14 cellular contexts compared by ENCODE assay signal in genomic region chr2:63888053-63888452, GRCh38. TPM values are rescaled to one million over a fixed set of nuclear protein-coding genes. Genes with fewer than 3 reads are reported as not detected.
DNase-seq lines count a peak whose midpoint lies in the region; ATAC-seq, FAIRE-seq and TF ChIP-seq lines count a peak whose summit lies in the region.
"Had no signal": no experiment of that assay in that cellular context is flagged by ENCODE, and none has a peak within 500 bp of the region (broad histone marks: within the 10 kb centered on the region; RNA-seq: fewer than 3 reads in every experiment).

No MANE protein-coding gene starts in this region.

- H3K9me3 Mint-ChIP-seq in activated CD8-positive, alpha-beta T cell treated with anti-CD3 and anti-CD28 coated beads, Interleukin-2, amount 10 ng/mL, durations not matched to agents 7 days and 5 days (ENCODE audit: insufficient read depth) = no peaks in the 10 kb centered on the region
- no peaks in the 10 kb centered on the region for H3K9me3 Mint-ChIP-seq in activated CD8-positive, alpha-beta T cell treated with anti-CD3 and anti-CD28 coated beads for 36 hours
- no peaks in the 10 kb centered on the region for H3K9me3 Mint-ChIP-seq in CD4-positive, CD25-positive, alpha-beta regulatory T cell
- H3K9me3 Mint-ChIP-seq in astrocyte (ENCODE audit: unreplicated experiment) (no peaks in the 10 kb centered on the region), mesothelial cell of epicardium (no peaks in the 10 kb centered on the region)
- H3K9me3 Mint-ChIP-seq: HFFc6 had no signal

- no peak overlapping the region for H3K4me3 Mint-ChIP-seq in activated CD8-positive, alpha-beta T cell treated with anti-CD3 and anti-CD28 coated beads, Interleukin-2, amount 10 ng/mL, durations not matched to agents 7 days and 5 days
- H3K4me3 Mint-ChIP-seq in activated CD8-positive, alpha-beta T cell treated with anti-CD3 and anti-CD28 coated beads for 36 hours = no peak overlapping the region
- H3K4me3 Mint-ChIP-seq in CD4-positive, CD25-positive, alpha-beta regulatory T cell = no peak overlapping the region
- H3K4me3 Mint-ChIP-seq in astrocyte (ENCODE audit: unreplicated experiment) = no peak overlapping the region
- H3K4me3 Mint-ChIP-seq in mesothelial cell of epicardium = no peak overlapping the region
- H3K4me3 Mint-ChIP-seq: HFFc6 had no signal

- CTCF ChIA-PET in activated CD8-positive, alpha-beta T cell treated with anti-CD3 and anti-CD28 coated beads, Interleukin-2, amount 10 ng/mL, durations not matched to agents 7 days and 5 days (lab: Charles Lee) = interaction anchor here (1.1 kb wide), 1 partner anchor 26 kb away, joined by 3 read pairs; no protein-coding TSS in a partner anchor
- CTCF ChIA-PET in activated CD8-positive, alpha-beta T cell treated with anti-CD3 and anti-CD28 coated beads for 36 hours (lab: Charles Lee) = interaction anchor here (0.7 to 1.1 kb wide), 2 partner anchors 9 to 24 kb away, joined by 3 read pairs; no protein-coding TSS in a partner anchor

- H3K9ac ChIP-seq in astrocyte (ENCODE audit: low read length) = no peak overlapping the region
- H3K9ac ChIP-seq: BLaER1 treated with 17β-estradiol and CSF1 and Interleukin-3, amounts not matched to agents 10 nM and 100 nM; GM23248 had no signal

- POLR2A ChIA-PET in activated CD8-positive, alpha-beta T cell treated with anti-CD3 and anti-CD28 coated beads, Interleukin-2, amount 10 ng/mL, durations not matched to agents 7 days and 5 days (lab: Charles Lee) = no interaction called here
- POLR2A ChIA-PET in activated CD8-positive, alpha-beta T cell treated with anti-CD3 and anti-CD28 coated beads for 36 hours (lab: Charles Lee) = no interaction called here

- TF ChIP-seq CTCF in activated CD8-positive, alpha-beta T cell treated with anti-CD3 and anti-CD28 coated beads for 36 hours (IDR thresholded peaks at IDR 0.05) = no peak
- TF ChIP-seq CTCF in astrocyte (IDR thresholded peaks at IDR 0.05; ENCODE audit: insufficient read depth, low read depth, low read length) = no peak
- TF ChIP-seq CTCF in mesothelial cell of epicardium (IDR thresholded peaks at IDR 0.05; ENCODE audit: unreplicated experiment) = no peak

- FAIRE-seq in astrocyte (lab: Jason Lieb, UNC) = no peak
- FAIRE-seq: GM12878 had no signal

- peaks cover 12% of the 10 kb centered on the region for H4K20me1 ChIP-seq in astrocyte (ENCODE audit: insufficient read depth, low read length)

- H3K4me3 ChIP-seq in CD4-positive, CD25-positive, alpha-beta regulatory T cell (ENCODE audit: low read depth, low read length) = no peak overlapping the region
- no peak overlapping the region for H3K4me3 ChIP-seq in astrocyte (ENCODE audit: insufficient read depth, low read depth, low read length)
- H3K4me3 ChIP-seq: BLaER1 treated with 17β-estradiol and CSF1 and Interleukin-3, amounts not matched to agents 10 nM and 100 nM; GM12878; GM23248 had no signal

- intact Hi-C loops in activated CD8-positive, alpha-beta T cell treated with anti-CD3 and anti-CD28 coated beads for 36 hours (cut with micrococcal nuclease) = loop anchor here (5.0 kb wide), 1 partner anchor 191 kb away; no protein-coding TSS in a partner anchor

- H3K9me3 ChIP-seq in CD4-positive, CD25-positive, alpha-beta regulatory T cell (ENCODE audit: control insufficient read depth in 2 of 2, low read length in 2 of 2) = no peaks in the 10 kb centered on the region
- H3K9me3 ChIP-seq in astrocyte (ENCODE audit: insufficient read depth, low read depth, low read length) = no peaks in the 10 kb centered on the region
- H3K9me3 ChIP-seq: BLaER1 treated with 17β-estradiol and CSF1 and Interleukin-3, amounts not matched to agents 10 nM and 100 nM had no signal

- peaks cover 60% of the 10 kb centered on the region for H3K36me3 Mint-ChIP-seq in activated CD8-positive, alpha-beta T cell treated with anti-CD3 and anti-CD28 coated beads, Interleukin-2, amount 10 ng/mL, durations not matched to agents 7 days and 5 days (ENCODE audit: low read depth)
- H3K36me3 Mint-ChIP-seq in activated CD8-positive, alpha-beta T cell treated with anti-CD3 and anti-CD28 coated beads for 36 hours (ENCODE audit: low read depth) = peaks cover 39% of the 10 kb centered on the region
- peaks cover 39% of the 10 kb centered on the region for H3K36me3 Mint-ChIP-seq in CD4-positive, CD25-positive, alpha-beta regulatory T cell
- H3K36me3 Mint-ChIP-seq in astrocyte (ENCODE audit: low read depth, unreplicated experiment) (peaks cover 19% of the 10 kb centered on the region), mesothelial cell of epicardium (peaks cover 33% of the 10 kb centered on the region)

- H3K4me1 ChIP-seq in CD4-positive, CD25-positive, alpha-beta regulatory T cell (ENCODE audit: control insufficient read depth, insufficient read depth, low read length, poor library complexity, severe bottlenecking) = no peaks in the 10 kb centered on the region
- H3K4me1 ChIP-seq in astrocyte (ENCODE audit: insufficient read depth, low read length) = no peaks in the 10 kb centered on the region
- H3K4me1 ChIP-seq: BLaER1 treated with 17β-estradiol and CSF1 and Interleukin-3, amounts not matched to agents 10 nM and 100 nM had no signal

- no peaks in the 10 kb centered on the region for H3K27me3 Mint-ChIP-seq in activated CD8-positive, alpha-beta T cell treated with anti-CD3 and anti-CD28 coated beads, Interleukin-2, amount 10 ng/mL, durations not matched to agents 7 days and 5 days (ENCODE audit: low read depth)
- H3K27me3 Mint-ChIP-seq in activated CD8-positive, alpha-beta T cell treated with anti-CD3 and anti-CD28 coated beads for 36 hours = no peaks in the 10 kb centered on the region
- no peaks in the 10 kb centered on the region for H3K27me3 Mint-ChIP-seq in CD4-positive, CD25-positive, alpha-beta regulatory T cell
- H3K27me3 Mint-ChIP-seq in astrocyte (ENCODE audit: low read depth, unreplicated experiment) = no peaks in the 10 kb centered on the region
- H3K27me3 Mint-ChIP-seq in mesothelial cell of epicardium (ENCODE audit: low read depth) = no peaks in the 10 kb centered on the region

- H3K27ac Mint-ChIP-seq in activated CD8-positive, alpha-beta T cell treated with anti-CD3 and anti-CD28 coated beads, Interleukin-2, amount 10 ng/mL, durations not matched to agents 7 days and 5 days = peak overlapping the region; percentile 4
- no peak overlapping the region for H3K27ac Mint-ChIP-seq in activated CD8-positive, alpha-beta T cell treated with anti-CD3 and anti-CD28 coated beads for 36 hours
- H3K27ac Mint-ChIP-seq in CD4-positive, CD25-positive, alpha-beta regulatory T cell = peak overlapping the region; percentile 40 to 53 (median 41)
- H3K27ac Mint-ChIP-seq in astrocyte (ENCODE audit: unreplicated experiment) (peak overlapping the region; percentile 26), mesothelial cell of epicardium (peak overlapping the region; percentile 59)

- H2AFZ ChIP-seq in astrocyte (ENCODE audit: low read depth, low read length) = no peak overlapping the region
- H2AFZ ChIP-seq: GM23248 had no signal

- H3K27ac ChIP-seq in CD4-positive, CD25-positive, alpha-beta regulatory T cell (ENCODE audit: insufficient read depth, low read length, poor library complexity, severe bottlenecking) = peak overlapping the region; percentile 17
- H3K27ac ChIP-seq in astrocyte (ENCODE audit: low read depth, low read length) = no peak overlapping the region
- H3K27ac ChIP-seq: BLaER1 treated with 17β-estradiol and CSF1 and Interleukin-3, amounts not matched to agents 10 nM and 100 nM; GM23248 had no signal

- no peak for DNase-seq in activated CD8-positive, alpha-beta T cell treated with anti-CD3 and anti-CD28 coated beads, Interleukin-2, amount 10 ng/mL, durations not matched to agents 7 days and 5 days
- no peak for DNase-seq in activated CD8-positive, alpha-beta T cell treated with anti-CD3 and anti-CD28 coated beads for 36 hours
- no peak for DNase-seq in CD4-positive, CD25-positive, alpha-beta regulatory T cell
- no peak for DNase-seq in astrocyte (ENCODE audit: low read depth)
- DNase-seq in mesothelial cell of epicardium (ENCODE audit: low spot score in 2 of 2, unreplicated experiment in 2 of 2) = no peak
- DNase-seq in NCI-H1930 (lab: John Stamatoyannopoulos, UW) = no peak
- no peak for DNase-seq in hippocampal formation (lab: John Stamatoyannopoulos, UW)
- no peak for DNase-seq in GF-D8 (lab: John Stamatoyannopoulos, UW)
- DNase-seq: NCI-H1048, NCI-H226 had no signal

- no peak for ATAC-seq in activated CD8-positive, alpha-beta T cell treated with anti-CD3 and anti-CD28 coated beads, Interleukin-2, amount 10 ng/mL, durations not matched to agents 7 days and 5 days
- no peak for ATAC-seq in activated CD8-positive, alpha-beta T cell treated with anti-CD3 and anti-CD28 coated beads for 36 hours
- no peak for ATAC-seq in CD4-positive, CD25-positive, alpha-beta regulatory T cell (ENCODE audit: low read depth in 2 of 2)

- H3K4me1 Mint-ChIP-seq in activated CD8-positive, alpha-beta T cell treated with anti-CD3 and anti-CD28 coated beads, Interleukin-2, amount 10 ng/mL, durations not matched to agents 7 days and 5 days (ENCODE audit: low read depth) = no peaks in the 10 kb centered on the region
- peaks cover 14% of the 10 kb centered on the region for H3K4me1 Mint-ChIP-seq in activated CD8-positive, alpha-beta T cell treated with anti-CD3 and anti-CD28 coated beads for 36 hours (ENCODE audit: low read depth)
- peaks cover 11 to 18% (median 15%) of the 10 kb centered on the region in 4 donors for H3K4me1 Mint-ChIP-seq in CD4-positive, CD25-positive, alpha-beta regulatory T cell
- peaks cover 7% of the 10 kb centered on the region for H3K4me1 Mint-ChIP-seq in astrocyte (ENCODE audit: low read depth, unreplicated experiment)
- peaks cover 1% of the 10 kb centered on the region for H3K4me1 Mint-ChIP-seq in mesothelial cell of epicardium

- H3K36me3 ChIP-seq in CD4-positive, CD25-positive, alpha-beta regulatory T cell (ENCODE audit: control insufficient read depth, insufficient read depth, low read length) = peaks cover 94% of the 10 kb centered on the region
- H3K36me3 ChIP-seq in astrocyte (ENCODE audit: insufficient read depth, low read length) = peaks cover 47% of the 10 kb centered on the region

- H3K27me3 ChIP-seq in CD4-positive, CD25-positive, alpha-beta regulatory T cell (ENCODE audit: control insufficient read depth, insufficient read depth, low read length) = no peaks in the 10 kb centered on the region
- no peaks in the 10 kb centered on the region for H3K27me3 ChIP-seq in astrocyte (ENCODE audit: insufficient read depth, low read length)
- H3K27me3 ChIP-seq: BLaER1 treated with 17β-estradiol and CSF1 and Interleukin-3, amounts not matched to agents 10 nM and 100 nM had no signal

- no peaks in the 10 kb centered on the region for H3K79me2 ChIP-seq in astrocyte (ENCODE audit: insufficient read depth, low read length)

- H3K4me2 ChIP-seq in astrocyte (ENCODE audit: low read length) = no peak overlapping the region
- H3K4me2 ChIP-seq: BLaER1 treated with 17β-estradiol and CSF1 and Interleukin-3, amounts not matched to agents 10 nM and 100 nM had no signal

RNA-seq across cellular contexts. Expression of gene UGP2, which starts 46.4 kb away (rescaled TPM):
- 100 to 1,000 TPM; 161 to 164 TPM for total RNA-seq in activated CD8-positive, alpha-beta T cell treated with anti-CD3 and anti-CD28 coated beads, Interleukin-2, amount 10 ng/mL, durations not matched to agents 7 days and 5 days
- 10 to 100 TPM; 81.4 to 83.7 TPM for total RNA-seq in activated CD8-positive, alpha-beta T cell treated with anti-CD3 and anti-CD28 coated beads for 36 hours
- 118 TPM for total RNA-seq in CD4-positive, CD25-positive, alpha-beta regulatory T cell
- polyA plus RNA-seq in CD4-positive, CD25-positive, alpha-beta regulatory T cell = 100 to 1,000 TPM; 200 to 279 (median 220) TPM
- total RNA-seq in astrocyte (314 and 322 TPM in 2 replicates), mesothelial cell of epicardium (92.6 to 99.1 TPM (median 96.7 TPM) in 3 replicates)
